8 cellular contexts compared by ENCODE assay signal in genomic region chr12:50103767-50104321, GRCh38. TPM values are rescaled to one million over a fixed set of nuclear protein-coding genes. Genes with fewer than 3 reads are reported as not detected.
DNase-seq lines count a peak whose midpoint lies in the region; ATAC-seq lines count a peak whose summit lies in the region.

Gene GPD1 (plus strand): TSS chr12:50104008. CDS start chr12:50104051, 43 bp downstream.

- peak; percentile 52 for DNase-seq in NCI-H1694 (lab: John Stamatoyannopoulos, UW)
- DNase-seq in NCI-H1694 treated with DMSO at 0.1 percent for 48 hours (lab: John Stamatoyannopoulos, UW): no peak
- peak; percentile 41 for DNase-seq in NCI-H345 (lab: John Stamatoyannopoulos, UW)
- peak in 58 of 61 donors; percentile 17 to 91 (median 68) for DNase-seq in caudate nucleus (lab: John Stamatoyannopoulos, UW)
- DNase-seq in left lobe of liver (ENCODE audit: low spot score): peak; percentile 93
- DNase-seq in stimulated activated naive CD8-positive, alpha-beta T cell treated with anti-CD3 and anti-CD28 coated beads, Interleukin-15, Interleukin-2, amounts not matched to agents 100 U/mL and 50 U/mL, for 24 hours: peak; percentile 41

- H3K27ac ChIP-seq in caudate nucleus (ENCODE audit: low read depth, low read length): peak within 1 kb of the TSS; percentile 96

- ATAC-seq in left lobe of liver (peak; percentile 81), GM21526 (IDR thresholded peaks at IDR 0.05; ENCODE audit: low FRiP score, unreplicated experiment) (no peak), HG03097 (IDR thresholded peaks at IDR 0.05; ENCODE audit: low FRiP score, unreplicated experiment) (no peak)
- peak; percentile 61 for ATAC-seq in stimulated activated naive CD8-positive, alpha-beta T cell treated with anti-CD3 and anti-CD28 coated beads, Interleukin-15, Interleukin-2, amounts not matched to agents 100 U/mL and 50 U/mL, for 24 hours

RNA-seq across cellular contexts. Expression of gene GPD1, which starts in this region (rescaled TPM):
- total RNA-seq in left lobe of liver: 129 TPM

Comparison
In these comparisons a context has a peak if more than half of its experiments do, and no peak if none do; other contexts are left out.
1. ATAC-seq: peak in left lobe of liver (single experiment) and stimulated activated naive CD8-positive, alpha-beta T cell treated with anti-CD3 and anti-CD28 coated beads, Interleukin-15, Interleukin-2, amounts not matched to agents 100 U/mL and 50 U/mL, for 24 hours (single experiment); none in GM21526 (single experiment) and HG03097 (single experiment).